ENCODE assay signal across 8 cellular contexts in the genomic region with DNA sequence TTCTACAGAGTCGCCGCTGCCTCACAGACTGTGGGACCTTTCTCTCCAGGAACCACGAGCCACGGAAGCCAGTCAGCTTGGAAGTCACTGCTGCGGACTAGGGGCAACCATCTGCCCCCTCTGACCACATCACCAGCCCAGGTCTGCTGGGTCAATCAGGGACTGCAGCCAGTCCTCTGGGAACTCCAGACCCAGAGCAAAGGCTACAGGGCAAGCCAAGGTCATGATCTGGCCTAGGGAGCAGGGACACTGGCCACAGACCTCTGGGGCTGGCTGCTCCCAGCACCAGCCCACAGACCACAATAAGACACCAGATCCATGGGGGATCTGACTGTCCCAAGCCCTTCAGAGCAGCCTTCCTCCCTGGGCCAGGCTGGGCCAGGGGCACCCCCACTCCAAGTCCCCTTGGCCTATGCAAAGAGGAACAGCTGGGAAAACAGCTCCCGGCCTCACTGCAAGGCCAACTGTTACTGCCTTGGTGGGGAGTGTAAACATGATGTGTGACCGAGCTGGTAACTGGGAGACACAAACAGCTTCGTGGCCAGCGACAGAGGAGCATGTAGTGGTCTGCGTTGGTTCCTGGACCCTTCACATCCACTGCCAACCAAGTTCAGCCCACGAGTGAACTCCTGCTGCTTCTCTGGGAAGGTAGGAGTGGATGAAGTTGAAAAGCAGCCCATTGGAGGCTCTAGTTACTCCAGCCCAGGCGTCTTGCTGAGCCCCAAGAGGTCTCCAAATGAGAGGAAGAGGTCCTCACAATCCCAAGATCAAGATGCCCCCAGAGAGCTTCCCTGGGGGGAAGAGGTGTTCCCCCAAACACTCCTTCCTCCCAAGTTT. TPM values are rescaled to one million over a fixed set of nuclear protein-coding genes. Genes with fewer than 3 reads are reported as not detected.
A peak's percentile ranks its signal among the peaks of the same experiment; 100 is the strongest.
DNase-seq lines count a peak whose midpoint lies in the region; ATAC-seq and TF ChIP-seq lines count a peak whose summit lies in the region.

No MANE protein-coding gene starts in this region.

- H3K27ac Mint-ChIP-seq in CD14-positive monocyte, result peak overlapping the region; percentile 36 to 96 (median 83)
- H3K27ac Mint-ChIP-seq in nephron, result peak overlapping the region; percentile 99

- H3K9me3 ChIP-seq in duodenal mucosa (ENCODE audit: control insufficient read depth in 1 of 2, low read length in 2 of 2), result no peaks in the 10 kb centered on the region

- H3K27me3 Mint-ChIP-seq in CD14-positive monocyte (ENCODE audit: low read depth in 3 of 3) (peaks cover 0 to 2% (median 2%) of the 10 kb centered on the region in 3 donors), nephron (ENCODE audit: low read depth) (no peaks in the 10 kb centered on the region)

- intact Hi-C loops in CD14-positive monocyte (cut with micrococcal nuclease), result loop anchor here in 1 of 2 donors (10.0 kb wide), 1 partner anchor 149 kb away; no protein-coding TSS in a partner anchor

- no peak for TF ChIP-seq CTCF in CD14-positive monocyte (IDR thresholded peaks at IDR 0.05)
- no peak for TF ChIP-seq CTCF in nephron (IDR thresholded peaks at IDR 0.05; ENCODE audit: unreplicated experiment in 3 of 3)

- H3K4me1 Mint-ChIP-seq in CD14-positive monocyte, result peaks cover 43% of the 10 kb centered on the region
- H3K4me1 Mint-ChIP-seq in nephron, result peaks cover 61% of the 10 kb centered on the region

- H3K4me3 Mint-ChIP-seq in CD14-positive monocyte (peak overlapping the region; percentile 94 to 95), nephron (peak overlapping the region; percentile 90 to 98 (median 92))

- H3K9ac ChIP-seq in duodenal mucosa (ENCODE audit: low read depth in 1 of 2, low read length in 2 of 2), result peak overlapping the region; percentile 91 to 92

- H3K36me3 ChIP-seq in duodenal mucosa (ENCODE audit: control insufficient read depth in 1 of 2, insufficient read depth in 2 of 2, low read length in 2 of 2), result peaks cover 0 to 2% of the 10 kb centered on the region in 2 donors

- H3K27me3 ChIP-seq in duodenal mucosa (ENCODE audit: control insufficient read depth in 1 of 2, insufficient read depth in 2 of 2, low read length in 2 of 2), result no peaks in the 10 kb centered on the region

- DNase-seq in CD14-positive monocyte (ENCODE audit: low spot score), result no peak
- peak; percentile 89 for DNase-seq in LHCN-M2 (ENCODE audit: low read depth)
- no peak for DNase-seq in HPDE6-E6E7 (ENCODE audit: extremely low spot score)
- DNase-seq in NCI-H1417 treated with DMSO at 0.1 percent for 48 hours (lab: John Stamatoyannopoulos, UW), result no peak
- no peak for DNase-seq in hippocampal formation (lab: John Stamatoyannopoulos, UW)

- H3K9me3 Mint-ChIP-seq in CD14-positive monocyte (no peaks in the 10 kb centered on the region), nephron (no peaks in the 10 kb centered on the region)

- H3K36me3 Mint-ChIP-seq in CD14-positive monocyte (peaks cover 6 to 7% of the 10 kb centered on the region in 2 donors), nephron (ENCODE audit: low read depth) (no peaks in the 10 kb centered on the region)

- ATAC-seq in HG03025 (IDR thresholded peaks at IDR 0.05; ENCODE audit: low FRiP score, unreplicated experiment), result no peak

- H3K27ac ChIP-seq in duodenal mucosa (ENCODE audit: low read depth, low read length), result peak overlapping the region; percentile 85

- peaks cover 59 to 60% of the 10 kb centered on the region in 2 donors for H3K4me1 ChIP-seq in duodenal mucosa (ENCODE audit: control insufficient read depth in 1 of 2, insufficient read depth in 2 of 2, low read length in 2 of 2)

- H3K4me3 ChIP-seq in duodenal mucosa (ENCODE audit: low read depth in 1 of 2, low read length in 2 of 2), result peak overlapping the region; percentile 84 to 90

RNA-seq across cellular contexts. Expression of a gene that starts 1.5 kb away (rescaled TPM):
- 10 to 100 TPM; 11.4 to 16.3 TPM for polyA plus RNA-seq in CD14-positive monocyte
- total RNA-seq in LHCN-M2 (2014; rRNA removed), result 93.5 and 94.3 TPM in 2 replicates
- 85.1 TPM for polyA plus RNA-seq in LHCN-M2 (2012)

RNA-seq across cellular contexts. Expression of a gene that starts 57.1 kb away (rescaled TPM):
- polyA plus RNA-seq in CD14-positive monocyte, result not detected
- not detected in 2 replicates for total RNA-seq in LHCN-M2 (2014; rRNA removed)
- 0.07 TPM for polyA plus RNA-seq in LHCN-M2 (2012)
